14 cellular contexts compared by ENCODE assay signal in the genomic region with DNA sequence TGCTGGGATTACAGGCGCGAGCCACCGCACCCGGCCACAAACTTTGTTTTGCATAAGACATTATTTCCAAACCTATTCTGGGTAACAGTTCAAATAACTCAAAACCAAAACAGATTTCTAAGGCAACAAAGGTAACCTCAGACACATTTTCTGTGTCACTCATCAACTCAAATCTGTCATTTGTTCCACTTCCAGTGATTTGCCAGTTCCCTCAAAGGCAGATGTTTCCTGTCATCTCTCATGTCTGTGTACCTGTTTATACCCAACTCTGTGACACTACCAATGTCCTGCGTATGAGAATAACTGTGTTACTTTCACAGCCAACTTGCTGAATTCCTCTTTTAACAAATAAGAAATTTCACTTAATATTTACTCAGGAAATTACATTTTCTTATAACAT. TPM values are rescaled to one million over a fixed set of nuclear protein-coding genes. Genes with fewer than 3 reads are reported as not detected.
A peak's percentile ranks its signal among the peaks of the same experiment; 100 is the strongest.
DNase-seq lines count a peak whose midpoint lies in the region; ATAC-seq and TF ChIP-seq lines count a peak whose summit lies in the region.
"Had no signal": no experiment of that assay in that cellular context is flagged by ENCODE, and none has a peak within 500 bp of the region (broad histone marks: within the 10 kb centered on the region; RNA-seq: fewer than 3 reads in every experiment).

No MANE protein-coding gene starts in this region.

- no peaks in the 10 kb centered on the region for H3K36me3 ChIP-seq in left lung

- peak; percentile 74 for ATAC-seq in GM19397 (IDR thresholded peaks at IDR 0.05; ENCODE audit: unreplicated experiment)
- peak; percentile 85 for ATAC-seq in HG02798 (IDR thresholded peaks at IDR 0.05; ENCODE audit: poor library complexity, unreplicated experiment)
- peak; percentile 92 for ATAC-seq in HG03520 (IDR thresholded peaks at IDR 0.05; ENCODE audit: unreplicated experiment)
- no peak for ATAC-seq in left lung
- no peak for ATAC-seq in naive thymus-derived CD8-positive, alpha-beta T cell
- ATAC-seq: body of pancreas had no signal

- peaks cover 0 to 3% (median 0%) of the 10 kb centered on the region in 9 donors for H3K9me3 Mint-ChIP-seq in naive thymus-derived CD8-positive, alpha-beta T cell
- H3K9me3 Mint-ChIP-seq: T-helper 1 cell treated with Interleukin-12 subunit alpha and Interleukin-12 subunit beta and Interleukin-4 antibody, amounts not matched to agents 30 μg/mL and 1 μg/mL, for 36 hours; type B pancreatic cell had no signal

- H3K27me3 ChIP-seq in left lung: no peaks in the 10 kb centered on the region
- H3K27me3 ChIP-seq: body of pancreas had no signal

- no peaks in the 10 kb centered on the region for H3K4me1 ChIP-seq in left lung
- H3K4me1 ChIP-seq: body of pancreas had no signal

- POLR2A ChIA-PET in naive thymus-derived CD8-positive, alpha-beta T cell (lab: Charles Lee): no interaction called here

- no peak for TF ChIP-seq CTCF in GM12865 (IDR thresholded peaks at IDR 0.05; ENCODE audit: insufficient read depth, low read depth, low read length, missing control alignments)
- TF ChIP-seq CTCF in left lung (IDR thresholded peaks at IDR 0.05): no peak

- no peaks in the 10 kb centered on the region for H3K9me3 ChIP-seq in left lung
- H3K9me3 ChIP-seq: body of pancreas had no signal

- H3K36me3 Mint-ChIP-seq in naive thymus-derived CD8-positive, alpha-beta T cell: no peaks in the 10 kb centered on the region
- H3K36me3 Mint-ChIP-seq: type B pancreatic cell had no signal

- intact Hi-C loops in left lung (cut with DNase I): no loop called here

- H3K4me1 Mint-ChIP-seq in naive thymus-derived CD8-positive, alpha-beta T cell: peaks cover 0 to 3% (median 0%) of the 10 kb centered on the region in 4 donors

- no peak overlapping the region for H3K4me3 ChIP-seq in GM12865 (ENCODE audit: low read depth, low read length)
- no peak overlapping the region for H3K4me3 ChIP-seq in left lung
- H3K4me3 ChIP-seq: body of pancreas had no signal

- no peak overlapping the region for H3K27ac Mint-ChIP-seq in naive thymus-derived CD8-positive, alpha-beta T cell
- H3K27ac Mint-ChIP-seq: T-helper 1 cell treated with Interleukin-12 subunit alpha and Interleukin-12 subunit beta and Interleukin-4 antibody, amounts not matched to agents 30 μg/mL and 1 μg/mL, for 36 hours; type B pancreatic cell had no signal

- H3K27ac ChIP-seq in left lung: no peak overlapping the region
- H3K27ac ChIP-seq: body of pancreas had no signal

- DNase-seq in GM12865 (ENCODE audit: low read depth): peak; percentile 88
- DNase-seq in left lung: no peak
- DNase-seq in NCI-H1417 treated with DMSO at 0.1 percent for 48 hours (lab: John Stamatoyannopoulos, UW): no peak
- no peak for DNase-seq in cerebellum (ENCODE audit: low spot score)
- no peak for DNase-seq in naive thymus-derived CD8-positive, alpha-beta T cell
- DNase-seq: AML-193, body of pancreas, midbrain, retina had no signal

- no peak overlapping the region for H3K4me3 Mint-ChIP-seq in naive thymus-derived CD8-positive, alpha-beta T cell
- H3K4me3 Mint-ChIP-seq: T-helper 1 cell treated with Interleukin-12 subunit alpha and Interleukin-12 subunit beta and Interleukin-4 antibody, amounts not matched to agents 30 μg/mL and 1 μg/mL, for 36 hours; type B pancreatic cell had no signal

- H3K27me3 Mint-ChIP-seq in naive thymus-derived CD8-positive, alpha-beta T cell: peaks cover 0 to 16% (median 7%) of the 10 kb centered on the region in 5 donors
- H3K27me3 Mint-ChIP-seq: type B pancreatic cell had no signal

RNA-seq across cellular contexts. Expression of gene SCN3A, which starts 54.4 kb away (rescaled TPM):
- 1 to 10 TPM in 1 of 2 donors, under 1 TPM in 1; 0.35 to 1.3 TPM for total RNA-seq in left lung
- 139 TPM for total RNA-seq in cerebellum
- under 1 TPM; 0.26 to 0.27 TPM for total RNA-seq in naive thymus-derived CD8-positive, alpha-beta T cell
- not detected for polyA plus RNA-seq in naive thymus-derived CD8-positive, alpha-beta T cell

Comparison
In these comparisons a context has a peak if more than half of its experiments do, and no peak if none do; other contexts are left out.
1. ATAC-seq: peak in GM19397 (single experiment), HG02798 (single experiment) and HG03520 (single experiment); none in left lung (single experiment) and naive thymus-derived CD8-positive, alpha-beta T cell (0 of 2).
2. RNA of gene SCN3A, which starts 54.4 kb away (total RNA-seq): 139 TPM in cerebellum (single experiment); 0.35 to 1.3 TPM in left lung and 0.26 to 0.27 TPM in naive thymus-derived CD8-positive, alpha-beta T cell; every median in the first group is over 10 times any median in the second.